Comparison of ENCODE assay signal across 29 cellular contexts in the genomic region with DNA sequence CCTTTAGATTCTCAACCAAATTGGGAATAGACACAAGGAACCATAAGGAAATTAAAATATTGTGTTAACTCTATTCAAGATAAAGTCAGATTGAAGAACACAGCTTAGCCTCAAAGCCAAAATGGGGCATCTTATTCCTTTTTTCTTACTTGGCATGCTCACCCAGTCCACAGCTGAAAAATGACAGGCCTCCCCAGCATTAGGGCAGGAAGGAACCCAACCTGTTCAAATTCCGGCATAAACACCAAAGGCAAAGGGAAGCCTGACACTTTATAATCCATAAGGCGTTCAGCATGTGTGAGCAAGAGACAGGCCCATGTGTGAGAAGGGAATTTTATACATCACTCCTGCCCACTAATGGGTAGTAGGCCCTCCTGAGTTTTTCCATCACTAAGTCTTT. TPM values are rescaled to one million over a fixed set of nuclear protein-coding genes. Genes with fewer than 3 reads are reported as not detected.
"Had no signal": no experiment of that assay in that cellular context is flagged by ENCODE, and none has a peak within 500 bp of the region (broad histone marks: within the 10 kb centered on the region; RNA-seq: fewer than 3 reads in every experiment).

No MANE protein-coding gene starts in this region.

- H3K27ac Mint-ChIP-seq: activated CD4-positive, alpha-beta T cell treated with anti-CD3 and anti-CD28 coated beads, Interleukin-2, amount 10 ng/mL, durations not matched to agents 7 days and 5 days; activated CD8-positive, alpha-beta T cell treated with anti-CD3 and anti-CD28 coated beads for 36 hours; activated naive CD8-positive, alpha-beta T cell; activated T-helper 17 cell treated with anti-CD3 and anti-CD28 coated beads, Interleukin-2, amount 50 U/mL, for 72 hours; dendritic cell treated with granulocyte-macrophage colony-stimulating factor and Interleukin-4, amounts not matched to agents 40 ng/mL and 50 ng/mL, for 4 days; endodermal cell had no signal

- ATAC-seq: activated CD8-positive, alpha-beta T cell treated with anti-CD3 and anti-CD28 coated beads for 36 hours; activated T-cell treated with anti-CD3 and anti-CD28 coated beads, Interleukin-2, amount 50 U/mL, for 4 hours; activated T-helper 17 cell treated with anti-CD3 and anti-CD28 coated beads, Interleukin-2, amount 50 U/mL, for 72 hours; body of pancreas; gastroesophageal sphincter; heart right ventricle had no signal

- DNase-seq: activated CD4-positive, alpha-beta T cell treated with anti-CD3 and anti-CD28 coated beads for 1 hour; activated CD4-positive, alpha-beta T cell treated with anti-CD3 and anti-CD28 coated beads for 4 hours; activated CD4-positive, alpha-beta T cell treated with anti-CD3 and anti-CD28 coated beads, Interleukin-2, amount 10 ng/mL, durations not matched to agents 7 days and 5 days; activated CD4-positive, alpha-beta T cell treated with anti-CD3 and anti-CD28 coated beads, Interleukin-2, amount 50 U/mL, for 4 hours; activated CD8-positive, alpha-beta memory T cell treated with anti-CD3 and anti-CD28 coated beads for 24 hours; activated CD8-positive, alpha-beta T cell treated with anti-CD3 and anti-CD28 coated beads for 36 hours; activated effector memory CD4-positive, alpha-beta T cell treated with Interleukin-2 at 50 U/mL for 16 hours; activated gamma-delta T cell treated with Interleukin-2 at 50 U/mL for 16 hours; activated naive CD4-positive, alpha-beta T cell treated with anti-CD3 and anti-CD28 coated beads, Interleukin-2, amount 50 U/mL, for 16 hours; activated naive CD4-positive, alpha-beta T cell treated with Interleukin-2 at 50 U/mL for 16 hours; activated T-cell treated with anti-CD3 and anti-CD28 coated beads, Interleukin-2, amount 50 U/mL, for 4 hours; amniotic stem cell; anterior cingulate cortex; body of pancreas; colonic mucosa; dorsolateral prefrontal cortex; effector memory CD4-positive, alpha-beta T cell; endodermal cell; erythroblast; foreskin melanocyte; heart right ventricle; T-helper 2 cell had no signal

- H2AFZ ChIP-seq: hepatocyte had no signal

- H3K4me3 ChIP-seq: body of pancreas, colonic mucosa, esophagus muscularis mucosa, gastroesophageal sphincter, heart right ventricle, hepatocyte had no signal

- H3K4me3 Mint-ChIP-seq: activated CD4-positive, alpha-beta T cell treated with anti-CD3 and anti-CD28 coated beads, Interleukin-2, amount 10 ng/mL, durations not matched to agents 7 days and 5 days; activated CD8-positive, alpha-beta T cell treated with anti-CD3 and anti-CD28 coated beads for 36 hours; activated naive CD8-positive, alpha-beta T cell; activated T-cell treated with anti-CD3 and anti-CD28 coated beads, Interleukin-2, amount 50 U/mL, for 4 hours; activated T-helper 17 cell treated with anti-CD3 and anti-CD28 coated beads, Interleukin-2, amount 50 U/mL, for 72 hours; dendritic cell treated with granulocyte-macrophage colony-stimulating factor and Interleukin-4, amounts not matched to agents 40 ng/mL and 50 ng/mL, for 4 days; endodermal cell had no signal

- H3K27me3 ChIP-seq: dorsolateral prefrontal cortex, esophagus muscularis mucosa, gastroesophageal sphincter had no signal

- H3K9me3 ChIP-seq: body of pancreas, colonic mucosa, esophagus muscularis mucosa, gastroesophageal sphincter, heart right ventricle had no signal

- H3K4me1 ChIP-seq: colonic mucosa had no signal

- H3K79me2 ChIP-seq: hepatocyte had no signal

- H3K36me3 Mint-ChIP-seq: activated naive CD8-positive, alpha-beta T cell had no signal

- H3K9me3 Mint-ChIP-seq: activated CD4-positive, alpha-beta T cell treated with anti-CD3 and anti-CD28 coated beads, Interleukin-2, amount 10 ng/mL, durations not matched to agents 7 days and 5 days; activated CD8-positive, alpha-beta T cell treated with anti-CD3 and anti-CD28 coated beads for 36 hours; activated T-cell treated with anti-CD3 and anti-CD28 coated beads, Interleukin-2, amount 50 U/mL, for 4 hours; activated T-helper 17 cell treated with anti-CD3 and anti-CD28 coated beads, Interleukin-2, amount 50 U/mL, for 72 hours; dendritic cell treated with granulocyte-macrophage colony-stimulating factor and Interleukin-4, amounts not matched to agents 40 ng/mL and 50 ng/mL, for 4 days; endodermal cell had no signal

- H3K4me2 ChIP-seq: hepatocyte had no signal

- H3K27ac ChIP-seq: body of pancreas, colonic mucosa, esophagus muscularis mucosa, gastroesophageal sphincter, heart right ventricle, hepatocyte had no signal

- H3K36me3 ChIP-seq: colonic mucosa, esophagus muscularis mucosa, gastroesophageal sphincter, heart right ventricle had no signal

RNA-seq across cellular contexts. Expression of a gene that starts 2.9 kb away (rescaled TPM):
- total RNA-seq: activated CD4-positive, alpha-beta T cell treated with anti-CD3 and anti-CD28 coated beads, Interleukin-2, amount 10 ng/mL, durations not matched to agents 7 days and 5 days; activated CD8-positive, alpha-beta T cell treated with anti-CD3 and anti-CD28 coated beads for 36 hours; T-helper 1 cell treated with Interleukin-12 subunit alpha and Interleukin-12 subunit beta and Interleukin-4 antibody, amounts not matched to agents 30 ng/mL and 1 ng/mL, for 36 hours had no signal
